ENCODE assay signal across 30 cellular contexts in the genomic region with DNA sequence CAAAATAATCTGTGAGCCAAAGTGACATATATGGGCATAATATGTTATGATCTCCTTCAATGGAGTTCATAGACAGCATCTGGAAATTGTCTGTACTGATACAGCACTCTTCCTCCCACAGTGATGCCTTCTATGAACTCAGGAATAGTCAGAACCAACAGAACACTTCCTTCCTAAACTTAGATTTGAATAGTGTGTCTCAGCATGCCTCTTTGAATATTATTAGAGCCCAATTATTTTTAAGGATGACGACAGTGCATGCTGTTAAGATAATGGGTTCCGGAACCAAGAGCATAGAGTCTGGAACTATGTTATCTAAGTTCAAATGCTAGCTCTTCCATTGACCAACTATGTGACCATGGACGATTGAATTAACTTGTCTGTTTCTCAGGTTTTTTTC.
"Had no signal": no experiment of that assay in that cellular context is flagged by ENCODE, and none has a peak within 500 bp of the region (broad histone marks: within the 10 kb centered on the region; RNA-seq: fewer than 3 reads in every experiment).

No MANE protein-coding gene starts in this region.

- ATAC-seq: activated naive CD8-positive, alpha-beta T cell treated with anti-CD3 and anti-CD28 coated beads, Interleukin-2, amount 50 U/mL, for 24 hours; activated T-cell treated with anti-CD3 and anti-CD28 coated beads, Interleukin-2, amount 50 U/mL, for 4 hours; PC-3 had no signal

- H3K36me3 ChIP-seq: Peyer's patch had no signal

- H3K27me3 Mint-ChIP-seq: activated CD4-positive, alpha-beta T cell treated with anti-CD3 and anti-CD28 coated beads, Interleukin-2, amount 10 ng/mL, durations not matched to agents 7 days and 5 days; activated naive CD8-positive, alpha-beta T cell; activated naive CD8-positive, alpha-beta T cell treated with anti-CD3 and anti-CD28 coated beads, Interleukin-2, amount 50 U/mL, for 24 hours; IgD-negative memory B cell had no signal

- H3K4me1 Mint-ChIP-seq: activated CD4-positive, alpha-beta T cell treated with anti-CD3 and anti-CD28 coated beads, Interleukin-2, amount 10 ng/mL, durations not matched to agents 7 days and 5 days; activated naive CD8-positive, alpha-beta T cell treated with anti-CD3 and anti-CD28 coated beads, Interleukin-2, amount 50 U/mL, for 24 hours; IgD-negative memory B cell had no signal

- H3K9me3 ChIP-seq: Peyer's patch had no signal

- H3K4me3 ChIP-seq: Peyer's patch, SK-N-MC had no signal

- H3K4me1 ChIP-seq: Peyer's patch had no signal

- H3K27ac ChIP-seq: Peyer's patch, SK-N-MC had no signal

- H3K27ac Mint-ChIP-seq: activated CD4-positive, alpha-beta T cell treated with anti-CD3 and anti-CD28 coated beads, Interleukin-2, amount 10 ng/mL, durations not matched to agents 7 days and 5 days; activated naive CD4-positive, alpha-beta T cell treated with anti-CD3 and anti-CD28 coated beads for 36 hours; activated naive CD8-positive, alpha-beta T cell; activated naive CD8-positive, alpha-beta T cell treated with anti-CD3 and anti-CD28 coated beads, Interleukin-2, amount 50 U/mL, for 24 hours; activated T-helper 1 cell treated with anti-CD3 and anti-CD28 coated beads, Interleukin-12 subunit alpha, Interleukin-12 subunit beta, Interleukin-2, Interleukin-4 antibody, amounts not matched to agents 30 ng/mL and 10 ng/mL and 1 ng/mL, durations not matched to agents 14 hours and 24 hours and 36 hours; brain; IgD-negative memory B cell; T-helper 1 cell treated with Interleukin-12 subunit alpha and Interleukin-12 subunit beta and Interleukin-4 antibody, amounts not matched to agents 30 μg/mL and 1 μg/mL, for 36 hours; T-helper 2 cell treated with Interferon-gamma antibody and Interleukin-4, amounts not matched to agents 5 μg/mL and 100 μg/mL, for 36 hours had no signal

- H3K4me3 Mint-ChIP-seq: activated CD4-positive, alpha-beta T cell treated with anti-CD3 and anti-CD28 coated beads, Interleukin-2, amount 10 ng/mL, durations not matched to agents 7 days and 5 days; activated naive CD4-positive, alpha-beta T cell treated with anti-CD3 and anti-CD28 coated beads for 36 hours; activated naive CD8-positive, alpha-beta T cell; activated naive CD8-positive, alpha-beta T cell treated with anti-CD3 and anti-CD28 coated beads, Interleukin-2, amount 50 U/mL, for 24 hours; activated T-cell treated with anti-CD3 and anti-CD28 coated beads, Interleukin-2, amount 50 U/mL, for 4 hours; activated T-helper 1 cell treated with anti-CD3 and anti-CD28 coated beads, Interleukin-12 subunit alpha, Interleukin-12 subunit beta, Interleukin-2, Interleukin-4 antibody, amounts not matched to agents 30 ng/mL and 10 ng/mL and 1 ng/mL, durations not matched to agents 14 hours and 24 hours and 36 hours; brain; IgD-negative memory B cell; T-helper 1 cell treated with Interleukin-12 subunit alpha and Interleukin-12 subunit beta and Interleukin-4 antibody, amounts not matched to agents 30 μg/mL and 1 μg/mL, for 36 hours; T-helper 2 cell treated with Interferon-gamma antibody and Interleukin-4, amounts not matched to agents 5 μg/mL and 100 μg/mL, for 36 hours had no signal

- DNase-seq: activated CD4-positive, alpha-beta T cell treated with anti-CD3 and anti-CD28 coated beads, Interleukin-2, amount 10 ng/mL, durations not matched to agents 7 days and 5 days; activated CD4-positive, alpha-beta T cell treated with anti-CD3 and anti-CD28 coated beads, Interleukin-2, amount 50 U/mL, for 48 hours; activated CD8-positive, alpha-beta memory T cell treated with anti-CD3 and anti-CD28 coated beads, Interleukin-2, amount 50 U/mL, for 4 hours; activated gamma-delta T cell treated with Interleukin-2 at 50 U/mL for 16 hours; activated naive CD4-positive, alpha-beta T cell treated with anti-CD3 and anti-CD28 coated beads for 36 hours; activated naive CD8-positive, alpha-beta T cell treated with anti-CD3 and anti-CD28 coated beads, Interleukin-2, amount 50 U/mL, for 24 hours; activated T-cell treated with anti-CD3 and anti-CD28 coated beads for 4 hours; activated T-cell treated with anti-CD3 and anti-CD28 coated beads, Interleukin-2, amount 50 U/mL, for 4 hours; anterior cingulate cortex; central memory CD4-positive, alpha-beta T cell; Karpas-422; KBM-7; NCI-H1048; NCI-H1105 treated with DMSO at 0.1 percent for 48 hours; NCI-H1436; NCI-H1694; NCI-H1930; NCI-H345; NCI-H524 treated with DMSO at 0.1 percent for 48 hours; NK-92 treated with Interleukin-12 subunit alpha and Interleukin-12 subunit beta, amount 100 ng/mL, for 24 hours; PC-3; Peyer's patch; RPMI8226 had no signal

- H3K27me3 ChIP-seq: Peyer's patch had no signal

- H3K36me3 Mint-ChIP-seq: activated naive CD8-positive, alpha-beta T cell; brain; IgD-negative memory B cell had no signal
